ENCODE assay signal across 13 cellular contexts in genomic region chr17:9443811-9444210, GRCh38.
"Had no signal": no experiment of that assay in that cellular context is flagged by ENCODE, and none has a peak within 500 bp of the region (broad histone marks: within the 10 kb centered on the region; RNA-seq: fewer than 3 reads in every experiment).

No MANE protein-coding gene starts in this region.

- H3K27me3 ChIP-seq: gastrocnemius medialis, ovary had no signal

- H3K27me3 Mint-ChIP-seq: dendritic cell treated with granulocyte-macrophage colony-stimulating factor and Interleukin-4, amounts not matched to agents 40 ng/mL and 50 ng/mL, for 4 days; naive thymus-derived CD4-positive, alpha-beta T cell had no signal

- H3K4me3 ChIP-seq: gastrocnemius medialis, ovary had no signal

- H3K27ac ChIP-seq: gastrocnemius medialis, ovary had no signal

- H3K9me3 Mint-ChIP-seq: dendritic cell treated with granulocyte-macrophage colony-stimulating factor and Interleukin-4, amounts not matched to agents 40 ng/mL and 50 ng/mL, for 4 days; immature natural killer cell had no signal

- H3K36me3 ChIP-seq: gastrocnemius medialis, ovary had no signal

- H3K4me3 Mint-ChIP-seq: dendritic cell treated with granulocyte-macrophage colony-stimulating factor and Interleukin-4, amounts not matched to agents 40 ng/mL and 50 ng/mL, for 4 days; immature natural killer cell; naive thymus-derived CD4-positive, alpha-beta T cell had no signal

- H3K27ac Mint-ChIP-seq: dendritic cell treated with granulocyte-macrophage colony-stimulating factor and Interleukin-4, amounts not matched to agents 40 ng/mL and 50 ng/mL, for 4 days had no signal

- DNase-seq: cerebellar nuclear complex; gastrocnemius medialis; glutamatergic neuron; immature natural killer cell; mesendoderm; naive thymus-derived CD4-positive, alpha-beta T cell; ovary; right cardiac atrium; small intestine; stimulated activated CD4-positive, alpha-beta T cell treated with anti-CD3 and anti-CD28 coated beads, Interleukin-12 subunit alpha, Interleukin-12 subunit beta, amount 100 ng/mL, for 4 hours; stimulated activated naive CD4-positive, alpha-beta T cell treated with Interleukin-2 at 50 U/mL for 16 hours; trophoblast cell had no signal

- H3K9me3 ChIP-seq: gastrocnemius medialis, ovary had no signal

- ATAC-seq: gastrocnemius medialis; naive thymus-derived CD4-positive, alpha-beta T cell; right cardiac atrium had no signal
